ENCODE assay signal across 15 cellular contexts in the genomic region with DNA sequence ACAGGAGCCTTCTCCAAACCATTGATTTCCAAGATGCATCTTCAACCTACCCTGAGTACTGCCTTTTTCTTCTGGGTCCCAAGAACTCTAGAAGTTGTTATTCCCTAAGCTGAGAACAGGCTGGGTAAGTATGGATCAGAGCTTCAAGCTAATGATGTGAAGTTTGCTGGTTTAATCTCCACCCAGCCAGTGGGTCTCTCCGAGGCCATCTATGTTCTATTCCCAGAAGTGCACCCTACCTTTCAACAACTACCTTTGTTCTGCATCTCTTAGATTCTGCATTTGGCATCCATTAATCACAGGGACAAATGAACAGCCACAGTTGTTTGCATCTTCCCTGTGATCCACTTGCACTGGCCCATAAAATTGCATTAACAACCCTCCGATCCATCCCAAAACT.
A peak's percentile ranks its signal among the peaks of the same experiment; 100 is the strongest.
DNase-seq lines count a peak whose midpoint lies in the region; ATAC-seq and TF ChIP-seq lines count a peak whose summit lies in the region.
"Had no signal": no experiment of that assay in that cellular context is flagged by ENCODE, and none has a peak within 500 bp of the region (broad histone marks: within the 10 kb centered on the region; RNA-seq: fewer than 3 reads in every experiment).

No MANE protein-coding gene starts in this region.

- H4K20me1 ChIP-seq in neural progenitor cell (ENCODE audit: low read depth) = no peaks in the 10 kb centered on the region

- DNase-seq in NCI-H1694 treated with DMSO at 0.1 percent for 48 hours (lab: John Stamatoyannopoulos, UW) (peak; percentile 8), chondrocyte (ENCODE audit: low spot score) (no peak), neural progenitor cell (ENCODE audit: low spot score) (no peak), RPMI8226 (no peak), heart left ventricle (no peak)
- DNase-seq: activated CD4-positive, alpha-beta T cell treated with anti-CD3 and anti-CD28 coated beads, Interleukin-2, amount 50 U/mL, for 4 hours; activated effector memory CD4-positive, alpha-beta T cell treated with Interleukin-2 at 50 U/mL for 16 hours; central memory CD4-positive, alpha-beta T cell; COR-L47; kidney; NCI-H146; testis had no signal

- H3K36me3 Mint-ChIP-seq in chondrocyte (ENCODE audit: low read depth) = no peaks in the 10 kb centered on the region
- no peaks in the 10 kb centered on the region for H3K36me3 Mint-ChIP-seq in neural progenitor cell

- H3K27me3 Mint-ChIP-seq in chondrocyte (ENCODE audit: low read depth) (no peaks in the 10 kb centered on the region), neural progenitor cell (ENCODE audit: insufficient read depth, low read depth) (peaks cover 8% of the 10 kb centered on the region)

- H3K9me3 ChIP-seq in neural progenitor cell (ENCODE audit: low read depth) (no peaks in the 10 kb centered on the region), heart left ventricle (no peaks in the 10 kb centered on the region)
- H3K9me3 ChIP-seq: testis had no signal

- peaks cover 32% of the 10 kb centered on the region for H3K4me1 Mint-ChIP-seq in chondrocyte (ENCODE audit: low read depth)
- peaks cover 17% of the 10 kb centered on the region for H3K4me1 Mint-ChIP-seq in neural progenitor cell

- no peak overlapping the region for H2AFZ ChIP-seq in neural progenitor cell (replicated peaks)

- H3K27me3 ChIP-seq in neural progenitor cell (no peaks in the 10 kb centered on the region), heart left ventricle (no peaks in the 10 kb centered on the region)
- H3K27me3 ChIP-seq: testis had no signal

- no peak overlapping the region for H3K4me3 ChIP-seq in GM12875 (ENCODE audit: low read depth, low read length)
- H3K4me3 ChIP-seq in neural progenitor cell = no peak overlapping the region
- no peak overlapping the region for H3K4me3 ChIP-seq in heart left ventricle
- H3K4me3 ChIP-seq: GM12878, testis had no signal

- TF ChIP-seq CTCF in GM12875 (IDR thresholded peaks at IDR 0.05; ENCODE audit: borderline replicate concordance, insufficient read depth, low read depth, low read length) (0 out of 2 replicates have a peak, but pooled peaks have one; percentile 15), chondrocyte (IDR thresholded peaks at IDR 0.05) (peak; percentile 36), neural progenitor cell (IDR thresholded peaks at IDR 0.05) (peak; percentile 31), heart left ventricle (IDR thresholded peaks at IDR 0.05) (peak in 1 of 12 donors; percentile 9)

- H3K4me1 ChIP-seq in neural progenitor cell = no peaks in the 10 kb centered on the region
- H3K4me1 ChIP-seq in heart left ventricle = peaks cover 0 to 71% (median 5%) of the 10 kb centered on the region in 12 donors
- H3K4me1 ChIP-seq: testis had no signal

- H3K79me2 ChIP-seq in neural progenitor cell (ENCODE audit: low read depth) = no peaks in the 10 kb centered on the region

- no peak overlapping the region for H3K4me2 ChIP-seq in neural progenitor cell

- H3K36me3 ChIP-seq in neural progenitor cell (no peaks in the 10 kb centered on the region), heart left ventricle (no peaks in the 10 kb centered on the region)

- H3K27ac Mint-ChIP-seq in chondrocyte (ENCODE audit: unreplicated experiment) (no peak overlapping the region), neural progenitor cell (no peak overlapping the region)

- no peaks in the 10 kb centered on the region for H3F3A ChIP-seq in neural progenitor cell (ENCODE audit: low read depth)

- H3K9me3 Mint-ChIP-seq in chondrocyte (ENCODE audit: low read depth) (no peaks in the 10 kb centered on the region), neural progenitor cell (no peaks in the 10 kb centered on the region)

- 90 to 98% (median 94%) methylated on average over 2 of the region's 2 CpGs for WGBS in heart left ventricle, 4 donors

- no peak overlapping the region for H3K9ac ChIP-seq in neural progenitor cell

- intact Hi-C loops in heart left ventricle (cut with DNase I) = loop anchor here in 9 of 10 donors (5.0 to 10.0 kb wide), 10 partner anchors 126 to 586 kb away; a partner anchor contains a TSS

- ATAC-seq in HG03460 (IDR thresholded peaks at IDR 0.05; ENCODE audit: unreplicated experiment) (no peak), heart left ventricle (no peak)

- H3K4me3 Mint-ChIP-seq in chondrocyte (ENCODE audit: unreplicated experiment) (no peak overlapping the region), neural progenitor cell (no peak overlapping the region)

- TF ChIP-seq POLR2A in heart left ventricle (IDR thresholded peaks at IDR 0.05) = no peak

- H3K27ac ChIP-seq in neural progenitor cell (no peak overlapping the region), heart left ventricle (no peak overlapping the region)
- H3K27ac ChIP-seq: testis had no signal
